In the genomic region with DNA sequence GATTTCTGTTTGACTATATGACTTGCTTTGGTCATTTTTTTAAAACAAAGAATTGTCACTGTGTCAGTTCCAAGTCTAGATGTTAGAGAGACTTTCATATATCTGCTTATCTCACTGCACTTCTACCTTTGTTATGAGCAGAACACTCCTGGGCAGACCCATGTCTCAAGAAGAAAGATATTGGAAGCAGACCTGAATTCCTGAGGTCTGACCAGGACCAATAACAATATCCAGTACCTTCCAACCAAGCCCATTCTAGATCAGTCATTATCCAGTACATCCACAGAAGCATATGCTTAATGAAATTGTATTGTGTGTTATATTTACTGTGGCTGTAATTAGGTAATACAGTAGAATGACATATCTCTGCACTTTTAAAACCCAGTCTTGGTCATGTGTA, we compare ENCODE assay signal across 40 cellular contexts.
"Had no signal": no experiment of that assay in that cellular context is flagged by ENCODE, and none has a peak within 500 bp of the region (broad histone marks: within the 10 kb centered on the region; RNA-seq: fewer than 3 reads in every experiment).

No MANE protein-coding gene starts in this region.

- H3K9me3 Mint-ChIP-seq: activated naive CD4-positive, alpha-beta T cell treated with anti-CD3 and anti-CD28 coated beads, Interleukin-2, amount 50 U/mL, for 24 hours; activated naive CD4-positive, alpha-beta T cell treated with anti-CD3 and anti-CD28 coated beads, Interleukin-2, amount 50 U/mL, for 72 hours; activated naive CD8-positive, alpha-beta T cell treated with anti-CD3 and anti-CD28 coated beads for 36 hours; activated T-helper 1 cell treated with anti-CD3 and anti-CD28 coated beads, Interleukin-12 subunit alpha, Interleukin-12 subunit beta, Interleukin-2, Interleukin-4 antibody, amounts not matched to agents 30 ng/mL and 10 ng/mL and 1 ng/mL, durations not matched to agents 14 hours and 24 hours and 36 hours; activated T-helper 17 cell treated with anti-CD3 and anti-CD28 coated beads, Interleukin-2, amount 50 U/mL, for 72 hours; activated T-helper 2 cell treated with anti-CD3 and anti-CD28 coated beads, Interferon-gamma antibody, Interleukin-2, Interleukin-4, amounts not matched to agents 10 μg/mL and 5 μg/mL and 100 μg/mL, durations not matched to agents 14 hours and 24 hours and 36 hours; brain; central memory CD8-positive, alpha-beta T cell had no signal

- H3K4me3 ChIP-seq: adrenal gland, ascending aorta, body of pancreas, breast epithelium, cardiac muscle cell had no signal

- H3K4me1 Mint-ChIP-seq: activated naive CD4-positive, alpha-beta T cell treated with anti-CD3 and anti-CD28 coated beads, Interleukin-2, amount 10 ng/mL, durations not matched to agents 7 days and 5 days; activated naive CD4-positive, alpha-beta T cell treated with anti-CD3 and anti-CD28 coated beads, Interleukin-2, amount 50 U/mL, for 24 hours; activated naive CD8-positive, alpha-beta T cell treated with anti-CD3 and anti-CD28 coated beads for 36 hours; activated naive CD8-positive, alpha-beta T cell treated with anti-CD3 and anti-CD28 coated beads, Interleukin-2, amount 10 ng/mL, durations not matched to agents 7 days and 5 days; activated naive CD8-positive, alpha-beta T cell treated with anti-CD3 and anti-CD28 coated beads, Interleukin-2, amount 50 U/mL, for 24 hours; activated T-helper 17 cell treated with anti-CD3 and anti-CD28 coated beads, Interleukin-2, amount 50 U/mL, for 72 hours; brain; central memory CD8-positive, alpha-beta T cell had no signal

- H3K9me3 ChIP-seq: adrenal gland, ascending aorta, body of pancreas, breast epithelium had no signal

- H3K27me3 Mint-ChIP-seq: activated naive CD4-positive, alpha-beta T cell treated with anti-CD3 and anti-CD28 coated beads, Interleukin-2, amount 10 ng/mL, durations not matched to agents 7 days and 5 days; activated naive CD4-positive, alpha-beta T cell treated with anti-CD3 and anti-CD28 coated beads, Interleukin-2, amount 50 U/mL, for 24 hours; activated naive CD8-positive, alpha-beta T cell; activated naive CD8-positive, alpha-beta T cell treated with anti-CD3 and anti-CD28 coated beads for 36 hours; activated naive CD8-positive, alpha-beta T cell treated with anti-CD3 and anti-CD28 coated beads, Interleukin-2, amount 10 ng/mL, durations not matched to agents 7 days and 5 days; activated naive CD8-positive, alpha-beta T cell treated with anti-CD3 and anti-CD28 coated beads, Interleukin-2, amount 50 U/mL, for 24 hours; activated T-cell treated with anti-CD3 and anti-CD28 coated beads, Interleukin-2, amount 50 U/mL, for 24 hours; activated T-helper 17 cell treated with anti-CD3 and anti-CD28 coated beads, Interleukin-2, amount 50 U/mL, for 72 hours; brain; central memory CD8-positive, alpha-beta T cell had no signal

- H3K36me3 ChIP-seq: adrenal gland, ascending aorta, brain microvascular endothelial cell, breast epithelium, cardiac muscle cell had no signal

- H3K27ac ChIP-seq: adrenal gland, ascending aorta, body of pancreas, brain microvascular endothelial cell, breast epithelium, cardiac muscle cell had no signal

- H3K4me1 ChIP-seq: adrenal gland, ascending aorta, body of pancreas, breast epithelium had no signal

- FAIRE-seq: astrocyte had no signal

- H3K36me3 Mint-ChIP-seq: activated naive CD4-positive, alpha-beta T cell treated with anti-CD3 and anti-CD28 coated beads, Interleukin-2, amount 10 ng/mL, durations not matched to agents 7 days and 5 days; activated naive CD4-positive, alpha-beta T cell treated with anti-CD3 and anti-CD28 coated beads, Interleukin-2, amount 50 U/mL, for 24 hours; activated naive CD4-positive, alpha-beta T cell treated with anti-CD3 and anti-CD28 coated beads, Interleukin-2, amount 50 U/mL, for 72 hours; activated naive CD8-positive, alpha-beta T cell; activated naive CD8-positive, alpha-beta T cell treated with anti-CD3 and anti-CD28 coated beads for 36 hours; activated naive CD8-positive, alpha-beta T cell treated with anti-CD3 and anti-CD28 coated beads, Interleukin-2, amount 10 ng/mL, durations not matched to agents 7 days and 5 days; brain had no signal

- H3K4me3 Mint-ChIP-seq: activated naive CD4-positive, alpha-beta T cell treated with anti-CD3 and anti-CD28 coated beads for 36 hours; activated naive CD4-positive, alpha-beta T cell treated with anti-CD3 and anti-CD28 coated beads, Interleukin-2, amount 10 ng/mL, durations not matched to agents 7 days and 5 days; activated naive CD4-positive, alpha-beta T cell treated with anti-CD3 and anti-CD28 coated beads, Interleukin-2, amount 50 U/mL, for 24 hours; activated naive CD8-positive, alpha-beta T cell; activated naive CD8-positive, alpha-beta T cell treated with anti-CD3 and anti-CD28 coated beads for 36 hours; activated naive CD8-positive, alpha-beta T cell treated with anti-CD3 and anti-CD28 coated beads, Interleukin-2, amount 10 ng/mL, durations not matched to agents 7 days and 5 days; activated naive CD8-positive, alpha-beta T cell treated with anti-CD3 and anti-CD28 coated beads, Interleukin-2, amount 50 U/mL, for 24 hours; activated T-cell treated with anti-CD3 and anti-CD28 coated beads, Interleukin-2, amount 50 U/mL, for 24 hours; activated T-cell treated with anti-CD3 and anti-CD28 coated beads, Interleukin-2, amount 50 U/mL, for 4 hours; activated T-cell treated with anti-CD3 and anti-CD28 coated beads, Interleukin-2, amount 50 U/mL, for 72 hours; activated T-helper 1 cell treated with anti-CD3 and anti-CD28 coated beads, Interleukin-12 subunit alpha, Interleukin-12 subunit beta, Interleukin-2, Interleukin-4 antibody, amounts not matched to agents 30 ng/mL and 10 ng/mL and 1 ng/mL, durations not matched to agents 14 hours and 24 hours and 36 hours; activated T-helper 17 cell treated with anti-CD3 and anti-CD28 coated beads, Interleukin-2, amount 50 U/mL, for 72 hours; brain; central memory CD8-positive, alpha-beta T cell had no signal

- DNase-seq: activated effector memory CD4-positive, alpha-beta T cell treated with anti-CD3 and anti-CD28 coated beads, Interleukin-2, amount 50 U/mL, for 16 hours; activated effector memory CD4-positive, alpha-beta T cell treated with Interleukin-2 at 50 U/mL for 16 hours; activated gamma-delta T cell; activated gamma-delta T cell treated with Interleukin-2 at 50 U/mL for 16 hours; activated naive CD4-positive, alpha-beta T cell; activated naive CD4-positive, alpha-beta T cell treated with anti-CD3 and anti-CD28 coated beads for 36 hours; activated naive CD4-positive, alpha-beta T cell treated with anti-CD3 and anti-CD28 coated beads, Interleukin-2, amount 10 ng/mL, durations not matched to agents 7 days and 5 days; activated naive CD4-positive, alpha-beta T cell treated with anti-CD3 and anti-CD28 coated beads, Interleukin-2, amount 50 U/mL, for 16 hours; activated naive CD4-positive, alpha-beta T cell treated with Interleukin-2 at 50 U/mL for 16 hours; activated naive CD8-positive, alpha-beta T cell treated with anti-CD3 and anti-CD28 coated beads for 36 hours; activated naive CD8-positive, alpha-beta T cell treated with anti-CD3 and anti-CD28 coated beads, Interleukin-2, amount 10 ng/mL, durations not matched to agents 7 days and 5 days; activated naive CD8-positive, alpha-beta T cell treated with anti-CD3 and anti-CD28 coated beads, Interleukin-2, amount 50 U/mL, for 24 hours; activated T-cell treated with anti-CD3 and anti-CD28 coated beads for 4 hours; activated T-cell treated with anti-CD3 and anti-CD28 coated beads, Interleukin-2, amount 50 U/mL, for 1 hour; activated T-cell treated with anti-CD3 and anti-CD28 coated beads, Interleukin-2, amount 50 U/mL, for 24 hours; activated T-cell treated with anti-CD3 and anti-CD28 coated beads, Interleukin-2, amount 50 U/mL, for 4 hours; activated T-cell treated with anti-CD3 and anti-CD28 coated beads, Interleukin-2, amount 50 U/mL, for 48 hours; activated T-cell treated with anti-CD3 and anti-CD28 coated beads, Interleukin-2, amount 50 U/mL, for 72 hours; adrenal gland; amniotic stem cell; amygdala; anterior cingulate cortex; aorta; body of pancreas; brain microvascular endothelial cell; caudate nucleus; central memory CD4-positive, alpha-beta T cell; cerebellar nuclear complex had no signal

- H3K27ac Mint-ChIP-seq: activated naive CD4-positive, alpha-beta T cell treated with anti-CD3 and anti-CD28 coated beads for 36 hours; activated naive CD4-positive, alpha-beta T cell treated with anti-CD3 and anti-CD28 coated beads, Interleukin-2, amount 10 ng/mL, durations not matched to agents 7 days and 5 days; activated naive CD4-positive, alpha-beta T cell treated with anti-CD3 and anti-CD28 coated beads, Interleukin-2, amount 50 U/mL, for 24 hours; activated naive CD4-positive, alpha-beta T cell treated with anti-CD3 and anti-CD28 coated beads, Interleukin-2, amount 50 U/mL, for 72 hours; activated naive CD8-positive, alpha-beta T cell; activated naive CD8-positive, alpha-beta T cell treated with anti-CD3 and anti-CD28 coated beads for 36 hours; activated naive CD8-positive, alpha-beta T cell treated with anti-CD3 and anti-CD28 coated beads, Interleukin-2, amount 10 ng/mL, durations not matched to agents 7 days and 5 days; activated naive CD8-positive, alpha-beta T cell treated with anti-CD3 and anti-CD28 coated beads, Interleukin-2, amount 50 U/mL, for 24 hours; activated T-cell treated with anti-CD3 and anti-CD28 coated beads, Interleukin-2, amount 50 U/mL, for 24 hours; activated T-cell treated with anti-CD3 and anti-CD28 coated beads, Interleukin-2, amount 50 U/mL, for 72 hours; activated T-helper 1 cell treated with anti-CD3 and anti-CD28 coated beads, Interleukin-12 subunit alpha, Interleukin-12 subunit beta, Interleukin-2, Interleukin-4 antibody, amounts not matched to agents 30 ng/mL and 10 ng/mL and 1 ng/mL, durations not matched to agents 14 hours and 24 hours and 36 hours; activated T-helper 17 cell treated with anti-CD3 and anti-CD28 coated beads, Interleukin-2, amount 50 U/mL, for 72 hours; activated T-helper 2 cell treated with anti-CD3 and anti-CD28 coated beads, Interferon-gamma antibody, Interleukin-2, Interleukin-4, amounts not matched to agents 10 μg/mL and 5 μg/mL and 100 μg/mL, durations not matched to agents 14 hours and 24 hours and 36 hours; brain had no signal

- H3K27me3 ChIP-seq: adrenal gland, ascending aorta, body of pancreas, brain microvascular endothelial cell, breast epithelium, cardiac muscle cell had no signal
